10 cellular contexts compared by ENCODE assay signal in genomic region chr12:117015811-117016210, GRCh38.
"Had no signal": no experiment of that assay in that cellular context is flagged by ENCODE, and none has a peak within 500 bp of the region (broad histone marks: within the 10 kb centered on the region; RNA-seq: fewer than 3 reads in every experiment).

No MANE protein-coding gene starts in this region.

- H3K9me3 Mint-ChIP-seq: GM23338 had no signal

- H3K4me2 ChIP-seq: GM23338 had no signal

- ATAC-seq: GM23338, K562 had no signal

- FAIRE-seq: H1, H54, K562 had no signal

- H3K4me3 ChIP-seq: GM23338, K562 had no signal

- H3K4me3 Mint-ChIP-seq: GM23338, H9, HFFc6 had no signal

- H3K27ac Mint-ChIP-seq: GM23338, HFFc6 had no signal

- H2AFZ ChIP-seq: GM23338 had no signal

- H3K27ac ChIP-seq: HL-60 had no signal

- DNase-seq: H9, HCEC 1CT, HFFc6, IMR-90, KG1 had no signal
